Comparison of ENCODE assay signal across 17 cellular contexts in genomic region chr4:164136181-164136616, GRCh38.
DNase-seq lines count a peak whose midpoint lies in the region; ATAC-seq and TF ChIP-seq lines count a peak whose summit lies in the region.
"Had no signal": no experiment of that assay in that cellular context is flagged by ENCODE, and none has a peak within 500 bp of the region (broad histone marks: within the 10 kb centered on the region; RNA-seq: fewer than 3 reads in every experiment).

No MANE protein-coding gene starts in this region.

- H3K4me1 Mint-ChIP-seq in nephron progenitor cell, result no peaks in the 10 kb centered on the region
- H3K4me1 Mint-ChIP-seq: central memory CD8-positive, alpha-beta T cell had no signal

- no peak for TF ChIP-seq CTCF in choroid plexus epithelial cell (conservative IDR thresholded peaks at IDR 0.05; ENCODE audit: low read depth, low read length)
- no peak for TF ChIP-seq CTCF in nephron progenitor cell (IDR thresholded peaks at IDR 0.05)

- H3K4me3 Mint-ChIP-seq in nephron progenitor cell, result no peak overlapping the region
- H3K4me3 Mint-ChIP-seq: central memory CD8-positive, alpha-beta T cell had no signal

- no peaks in the 10 kb centered on the region for H3K27me3 Mint-ChIP-seq in nephron progenitor cell (ENCODE audit: low read depth, poor library complexity)
- H3K27me3 Mint-ChIP-seq: central memory CD8-positive, alpha-beta T cell had no signal

- H3K36me3 Mint-ChIP-seq in nephron progenitor cell (ENCODE audit: low read depth), result no peaks in the 10 kb centered on the region

- ATAC-seq in GM19351 (IDR thresholded peaks at IDR 0.05; ENCODE audit: unreplicated experiment), result peak; percentile 44
- no peak for ATAC-seq in GM18502 (IDR thresholded peaks at IDR 0.05; ENCODE audit: poor library complexity, unreplicated experiment)
- no peak for ATAC-seq in HG02798 (IDR thresholded peaks at IDR 0.05; ENCODE audit: poor library complexity, unreplicated experiment)
- ATAC-seq: esophagus mucosa, Panc1 had no signal

- H3K9me3 Mint-ChIP-seq in nephron progenitor cell, result peaks cover 7% of the 10 kb centered on the region

- H3K4me3 ChIP-seq in choroid plexus epithelial cell (ENCODE audit: low read depth, low read length), result no peak overlapping the region

- peak overlapping the region; percentile 13 for H3K27ac Mint-ChIP-seq in nephron progenitor cell

- DNase-seq in NAMALWA (ENCODE audit: low spot score) (peak; percentile 10), choroid plexus epithelial cell (ENCODE audit: low read depth) (peak; percentile 30), nephron progenitor cell (no peak), GM03348 (ENCODE audit: low spot score) (no peak)
- DNase-seq in activated CD4-positive, alpha-beta T cell treated with anti-CD3 and anti-CD28 coated beads, Interleukin-2, amount 50 U/mL, for 4 hours, result no peak
- DNase-seq: activated CD4-positive, alpha-beta T cell treated with anti-CD3 and anti-CD28 coated beads, Interleukin-2, amount 50 U/mL, for 48 hours; activated effector memory CD4-positive, alpha-beta T cell treated with Interleukin-2 at 50 U/mL for 16 hours; GDM1; stimulated activated CD4-positive, alpha-beta T cell treated with anti-CD3 and anti-CD28 coated beads, Interleukin-4, amount 100 ng/mL, for 1 hour; stimulated activated naive CD4-positive, alpha-beta T cell treated with Interleukin-2 at 50 U/mL for 16 hours; T-helper 2 cell had no signal

Comparison
In these comparisons a context has a peak if more than half of its experiments do, and no peak if none do; other contexts are left out.
1. DNase-seq: peak in NAMALWA (single experiment) and choroid plexus epithelial cell (single experiment); none in nephron progenitor cell (single experiment), activated CD4-positive, alpha-beta T cell treated with anti-CD3 and anti-CD28 coated beads, Interleukin-2, amount 50 U/mL, for 4 hours (0 of 2) and GM03348 (single experiment).